8 cellular contexts compared by ENCODE assay signal in the genomic region with DNA sequence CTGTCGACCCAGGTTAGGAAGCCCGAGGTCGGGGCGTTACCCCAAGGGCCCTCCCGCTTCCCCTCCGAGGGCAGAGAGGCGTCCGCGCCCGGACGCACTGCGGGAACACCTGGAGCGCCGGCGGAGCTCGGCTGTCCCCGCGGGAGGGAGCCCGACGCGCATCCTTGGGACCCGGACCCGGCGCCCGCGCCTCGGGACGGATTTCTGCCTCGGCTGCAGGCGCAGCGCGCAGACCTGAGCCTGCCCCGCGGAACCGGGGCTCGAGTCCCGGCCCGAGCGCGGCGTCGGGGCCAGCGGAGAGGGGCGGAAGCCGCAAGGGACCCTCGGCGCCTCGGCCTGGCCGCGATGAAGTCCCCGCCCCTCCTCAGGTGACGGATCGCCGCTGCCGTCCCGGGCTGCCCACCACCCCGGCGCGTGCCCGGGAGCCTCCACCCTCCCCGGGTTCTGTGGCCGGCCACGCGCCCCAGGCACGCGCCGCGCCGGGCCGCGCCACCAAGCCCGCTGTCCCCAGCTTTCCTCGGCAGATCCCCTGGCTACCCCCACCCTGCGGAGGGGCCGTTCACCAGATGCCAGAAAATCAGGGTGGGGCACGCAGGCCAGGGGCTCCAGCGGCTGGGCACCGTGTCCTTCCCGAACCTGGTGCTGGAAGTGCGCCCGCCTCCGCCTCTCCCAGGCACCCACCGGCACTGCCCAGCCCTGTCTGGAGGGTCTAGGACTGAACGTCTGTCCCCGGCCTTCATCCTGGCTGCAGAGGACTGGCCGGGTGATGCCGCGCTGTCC. TPM values are rescaled to one million over a fixed set of nuclear protein-coding genes. Genes with fewer than 3 reads are reported as not detected.
DNase-seq lines count a peak whose midpoint lies in the region; ATAC-seq lines count a peak whose summit lies in the region.

No MANE protein-coding gene starts in this region.

- H3K9me3 ChIP-seq in BLaER1 treated with 17β-estradiol and CSF1 and Interleukin-3, amounts not matched to agents 10 nM and 100 nM (replicated peaks in 1 of 11): peaks cover 6 to 13% (median 7%) of the 10 kb centered on the region in 11 experiments; a peak in 19 of 22 replicates
- peaks cover 0 to 5% (median 0%) of the 10 kb centered on the region in 3 donors for H3K9me3 ChIP-seq in skeletal muscle tissue (ENCODE audit: control insufficient read depth in 3 of 3, low read length in 3 of 3)

- intact Hi-C loops in left cardiac atrium (cut with DNase I): no loop called here

- peak overlapping the region; percentile 89 to 98 (median 95) for H3K4me2 ChIP-seq in BLaER1 treated with 17β-estradiol and CSF1 and Interleukin-3, amounts not matched to agents 10 nM and 100 nM

- H3K4me3 ChIP-seq in BLaER1 treated with 17β-estradiol and CSF1 and Interleukin-3, amounts not matched to agents 10 nM and 100 nM: peak overlapping the region; percentile 53 to 69 (median 60)
- peak overlapping the region in 2 of 3 donors; percentile 22 to 46 for H3K4me3 ChIP-seq in skeletal muscle tissue (ENCODE audit: low read length in 3 of 3)

- DNase-seq in activated CD4-positive, CD25-positive, alpha-beta regulatory T cell treated with anti-CD3 and anti-CD28 coated beads, Interleukin-2, amount 50 U/mL, for 72 hours: peak; percentile 37
- no peak for DNase-seq in left cardiac atrium
- no peak for DNase-seq in NCI-H345 (lab: John Stamatoyannopoulos, UW)
- no peak for DNase-seq in NCI-H2029 treated with DMSO at 0.1 percent for 48 hours (lab: John Stamatoyannopoulos, UW)
- DNase-seq in NCI-H2171 (lab: John Stamatoyannopoulos, UW): no peak

- H3K36me3 ChIP-seq in BLaER1 treated with 17β-estradiol and CSF1 and Interleukin-3, amounts not matched to agents 10 nM and 100 nM: 0 out of 22 replicates have a peak, but pooled peaks cover 0 to 3% (median 0%) of the 10 kb centered on the region in 11 experiments
- H3K36me3 ChIP-seq in skeletal muscle tissue (ENCODE audit: control insufficient read depth in 3 of 3, insufficient read depth in 3 of 3, low read length in 3 of 3): no peaks in the 10 kb centered on the region

- ATAC-seq in GM21529 (IDR thresholded peaks at IDR 0.05; ENCODE audit: unreplicated experiment): peak; percentile 4
- peak; percentile 10 to 35 for ATAC-seq in left cardiac atrium

- peaks cover 0 to 45% (median 31%) of the 10 kb centered on the region in 11 experiments; a peak in 18 of 22 replicates for H4K20me1 ChIP-seq in BLaER1 treated with 17β-estradiol and CSF1 and Interleukin-3, amounts not matched to agents 10 nM and 100 nM

- H3K27ac ChIP-seq in BLaER1 treated with 17β-estradiol and CSF1 and Interleukin-3, amounts not matched to agents 10 nM and 100 nM: no peak overlapping the region
- no peak overlapping the region for H3K27ac ChIP-seq in skeletal muscle tissue (ENCODE audit: low read depth, low read length)

- H3K4me1 ChIP-seq in BLaER1 treated with 17β-estradiol and CSF1 and Interleukin-3, amounts not matched to agents 10 nM and 100 nM: peaks cover 22 to 39% (median 28%) of the 10 kb centered on the region in 10 experiments; a peak in 19 of 20 replicates
- peaks cover 8 to 20% (median 14%) of the 10 kb centered on the region in 3 donors for H3K4me1 ChIP-seq in skeletal muscle tissue (ENCODE audit: control insufficient read depth in 3 of 3, insufficient read depth in 3 of 3, low read length in 3 of 3)

- peaks cover 82 to 93% (median 83%) of the 10 kb centered on the region in 11 experiments for H3K27me3 ChIP-seq in BLaER1 treated with 17β-estradiol and CSF1 and Interleukin-3, amounts not matched to agents 10 nM and 100 nM
- peaks cover 62 to 69% (median 66%) of the 10 kb centered on the region in 3 donors for H3K27me3 ChIP-seq in skeletal muscle tissue (ENCODE audit: control insufficient read depth in 3 of 3, insufficient read depth in 3 of 3, low read length in 3 of 3)

- peak overlapping the region in 9 of 11 experiments; percentile 13 to 59 (median 48); a peak in 16 of 22 replicates for H3K9ac ChIP-seq in BLaER1 treated with 17β-estradiol and CSF1 and Interleukin-3, amounts not matched to agents 10 nM and 100 nM
- no peak overlapping the region for H3K9ac ChIP-seq in skeletal muscle tissue (ENCODE audit: low read depth in 1 of 3, low read length in 3 of 3)

RNA-seq across cellular contexts. Expression of a gene that starts 0.4 kb away (rescaled TPM):
- not detected for total RNA-seq in left cardiac atrium
- not detected for total RNA-seq in skeletal muscle tissue

RNA-seq across cellular contexts. Expression of a gene that starts 23.2 kb away (rescaled TPM):
- total RNA-seq in left cardiac atrium (10 to 100 TPM; 25.7 to 27.3 TPM), skeletal muscle tissue (13.0 TPM)

RNA-seq across cellular contexts. Expression of a gene that starts 23.4 kb away (rescaled TPM):
- total RNA-seq in left cardiac atrium (10 to 100 TPM; 32.5 to 37.1 TPM), skeletal muscle tissue (31.3 TPM)

RNA-seq across cellular contexts. Expression of a gene that starts 52.1 kb away (rescaled TPM):
- 10 to 100 TPM; 25.7 to 29.4 TPM for total RNA-seq in left cardiac atrium
- 19.8 TPM for total RNA-seq in skeletal muscle tissue

RNA-seq across cellular contexts. Expression of a gene that starts 52.8 kb away (rescaled TPM):
- 10 to 100 TPM in 1 of 2 donors, 1 to 10 TPM in 1; 9.4 to 11.5 TPM for total RNA-seq in left cardiac atrium
- total RNA-seq in skeletal muscle tissue: 11.0 TPM

Comparison
In these comparisons a context has a peak if more than half of its experiments do, and no peak if none do; other contexts are left out.
1. H3K9ac ChIP-seq: peak in BLaER1 treated with 17β-estradiol and CSF1 and Interleukin-3, amounts not matched to agents 10 nM and 100 nM (9 of 11); none in skeletal muscle tissue (0 of 3).